ENCODE assay signal across 11 cellular contexts in the genomic region with DNA sequence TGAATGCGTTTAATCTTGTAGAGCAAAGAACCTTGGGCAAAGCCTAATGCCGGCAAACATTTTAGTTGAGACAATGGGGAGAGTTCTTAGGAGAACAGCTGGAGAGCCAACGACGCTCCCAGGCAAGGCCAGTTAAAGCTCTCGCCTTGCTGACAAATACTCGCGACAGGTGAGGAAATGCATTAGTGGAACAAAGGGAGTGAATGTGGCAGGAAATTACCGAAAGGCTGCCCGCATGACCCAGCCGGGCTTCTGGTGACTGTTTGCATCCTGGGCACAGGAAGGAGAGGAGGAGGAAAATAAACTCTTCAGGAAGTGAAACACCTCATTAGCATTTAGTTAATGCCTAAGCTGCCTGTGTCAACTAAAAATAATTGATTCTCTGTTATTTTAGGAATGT.
DNase-seq lines count a peak whose midpoint lies in the region; ATAC-seq and TF ChIP-seq lines count a peak whose summit lies in the region.
"Had no signal": no experiment of that assay in that cellular context is flagged by ENCODE, and none has a peak within 500 bp of the region (broad histone marks: within the 10 kb centered on the region; RNA-seq: fewer than 3 reads in every experiment).

No MANE protein-coding gene starts in this region.

- H3K36me3 Mint-ChIP-seq in WTC11 = no peaks in the 10 kb centered on the region
- H3K36me3 Mint-ChIP-seq: CD14-positive monocyte, IgD-negative memory B cell had no signal

- H3K9me3 Mint-ChIP-seq in WTC11 = no peaks in the 10 kb centered on the region
- H3K9me3 Mint-ChIP-seq: IgD-negative memory B cell; T-helper 1 cell treated with Interleukin-12 subunit alpha and Interleukin-12 subunit beta and Interleukin-4 antibody, amounts not matched to agents 30 μg/mL and 1 μg/mL, for 36 hours had no signal

- peaks cover 16% of the 10 kb centered on the region for H3K27me3 Mint-ChIP-seq in WTC11 (ENCODE audit: low read depth)

- H3K4me3 Mint-ChIP-seq in WTC11 = peak overlapping the region; percentile 28
- H3K4me3 Mint-ChIP-seq: T-helper 1 cell treated with Interleukin-12 subunit alpha and Interleukin-12 subunit beta and Interleukin-4 antibody, amounts not matched to agents 30 μg/mL and 1 μg/mL, for 36 hours had no signal

- peak overlapping the region; percentile 97 for H3K27ac Mint-ChIP-seq in WTC11
- H3K27ac Mint-ChIP-seq: IgD-negative memory B cell; T-helper 1 cell treated with Interleukin-12 subunit alpha and Interleukin-12 subunit beta and Interleukin-4 antibody, amounts not matched to agents 30 μg/mL and 1 μg/mL, for 36 hours had no signal

- intact Hi-C loops in vagina (cut with DNase I) = no loop called here
- intact Hi-C loops in head of caudate nucleus (cut with DNase I) = no loop called here

- TF ChIP-seq CTCF in WTC11 (IDR thresholded peaks at IDR 0.05) (no peak), vagina (IDR thresholded peaks at IDR 0.05) (no peak)

- no peak for TF ChIP-seq POLR2A in vagina (IDR thresholded peaks at IDR 0.05)

- in situ Hi-C loops in Caki2 (cut with HindIII; ENCODE audit: low pct_unique_long_range_greater_than_20kb, low sequenced_read_pairs) = no loop called here

- CTCF ChIA-PET in WTC11 (lab: Charles Lee) = interaction anchor here (0.8 to 1.7 kb wide), 9 partner anchors 13 to 403 kb away, joined by 3 to 12 read pairs (median 3); a partner anchor contains a TSS

- no peaks in the 10 kb centered on the region for H3K4me1 ChIP-seq in vagina

- no peak overlapping the region for H3K4me3 ChIP-seq in vagina

- POLR2A ChIA-PET in WTC11 (lab: Charles Lee) = interaction anchor here (0.6 to 1.2 kb wide), 2 partner anchors 19 to 36 kb away, joined by 3 read pairs; no protein-coding TSS in a partner anchor

- H3K27me3 ChIP-seq in vagina = no peaks in the 10 kb centered on the region

- DNase-seq in Caki2 (ENCODE audit: low read depth) (peak; percentile 30), NCI-H1092 treated with DMSO at 0.1 percent for 48 hours (lab: John Stamatoyannopoulos, UW) (peak; percentile 86), WTC11 (ENCODE audit: low spot score) (peak; percentile 64), kidney glomerular epithelial cell (lab: John Stamatoyannopoulos, UW) (peak; percentile 59), vagina (ENCODE audit: extremely low spot score in 2 of 2) (no peak), 8988T (no peak), head of caudate nucleus (no peak)

- no peaks in the 10 kb centered on the region for H3K9me3 ChIP-seq in vagina

- no peaks in the 10 kb centered on the region for H3K36me3 ChIP-seq in vagina

- ATAC-seq in WTC11 (peak; percentile 82), GM21367 (IDR thresholded peaks at IDR 0.05; ENCODE audit: unreplicated experiment) (no peak)

- no peak overlapping the region for H3K27ac ChIP-seq in vagina

- peaks cover 81% of the 10 kb centered on the region for H3K4me1 Mint-ChIP-seq in WTC11

TF ChIP-seq in WTC11, 78 proteins besides CTCF, POLR2A, EP300 and RAD21 (continues in another document):
- TF ChIP-seq, protein P1, sequence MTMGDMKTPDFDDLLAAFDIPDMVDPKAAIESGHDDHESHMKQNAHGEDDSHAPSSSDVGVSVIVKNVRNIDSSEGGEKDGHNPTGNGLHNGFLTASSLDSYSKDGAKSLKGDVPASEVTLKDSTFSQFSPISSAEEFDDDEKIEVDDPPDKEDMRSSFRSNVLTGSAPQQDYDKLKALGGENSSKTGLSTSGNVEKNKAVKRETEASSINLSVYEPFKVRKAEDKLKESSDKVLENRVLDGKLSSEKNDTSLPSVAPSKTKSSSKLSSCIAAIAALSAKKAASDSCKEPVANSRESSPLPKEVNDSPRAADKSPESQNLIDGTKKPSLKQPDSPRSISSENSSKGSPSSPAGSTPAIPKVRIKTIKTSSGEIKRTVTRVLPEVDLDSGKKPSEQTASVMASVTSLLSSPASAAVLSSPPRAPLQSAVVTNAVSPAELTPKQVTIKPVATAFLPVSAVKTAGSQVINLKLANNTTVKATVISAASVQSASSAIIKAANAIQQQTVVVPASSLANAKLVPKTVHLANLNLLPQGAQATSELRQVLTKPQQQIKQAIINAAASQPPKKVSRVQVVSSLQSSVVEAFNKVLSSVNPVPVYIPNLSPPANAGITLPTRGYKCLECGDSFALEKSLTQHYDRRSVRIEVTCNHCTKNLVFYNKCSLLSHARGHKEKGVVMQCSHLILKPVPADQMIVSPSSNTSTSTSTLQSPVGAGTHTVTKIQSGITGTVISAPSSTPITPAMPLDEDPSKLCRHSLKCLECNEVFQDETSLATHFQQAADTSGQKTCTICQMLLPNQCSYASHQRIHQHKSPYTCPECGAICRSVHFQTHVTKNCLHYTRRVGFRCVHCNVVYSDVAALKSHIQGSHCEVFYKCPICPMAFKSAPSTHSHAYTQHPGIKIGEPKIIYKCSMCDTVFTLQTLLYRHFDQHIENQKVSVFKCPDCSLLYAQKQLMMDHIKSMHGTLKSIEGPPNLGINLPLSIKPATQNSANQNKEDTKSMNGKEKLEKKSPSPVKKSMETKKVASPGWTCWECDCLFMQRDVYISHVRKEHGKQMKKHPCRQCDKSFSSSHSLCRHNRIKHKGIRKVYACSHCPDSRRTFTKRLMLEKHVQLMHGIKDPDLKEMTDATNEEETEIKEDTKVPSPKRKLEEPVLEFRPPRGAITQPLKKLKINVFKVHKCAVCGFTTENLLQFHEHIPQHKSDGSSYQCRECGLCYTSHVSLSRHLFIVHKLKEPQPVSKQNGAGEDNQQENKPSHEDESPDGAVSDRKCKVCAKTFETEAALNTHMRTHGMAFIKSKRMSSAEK (CRISPR knock-in tag; IDR thresholded peaks at IDR 0.05; ENCODE audit: borderline replicate concordance) = no peak
- TF ChIP-seq NFYB (CRISPR knock-in tag; conservative IDR thresholded peaks at IDR 0.05; ENCODE audit: low read depth) (no peak), RORB (CRISPR knock-in tag; IDR thresholded peaks at IDR 0.05) (no peak), TP53 (CRISPR knock-in tag; IDR thresholded peaks at IDR 0.05) (no peak), NFATC4 (CRISPR knock-in tag; IDR thresholded peaks at IDR 0.05) (no peak), JAZF1 (CRISPR knock-in tag; IDR thresholded peaks at IDR 0.05) (no peak), NR1H2 (CRISPR knock-in tag; IDR thresholded peaks at IDR 0.05) (no peak), ZNF263 (CRISPR knock-in tag; IDR thresholded peaks at IDR 0.05; ENCODE audit: low read depth) (no peak), SMAD3 (CRISPR knock-in tag; IDR thresholded peaks at IDR 0.05; ENCODE audit: borderline replicate concordance) (0 out of 2 replicates have a peak, but pooled peaks have one; percentile 25), ZNF396 (CRISPR knock-in tag; IDR thresholded peaks at IDR 0.05; ENCODE audit: borderline replicate concordance) (no peak), ESRRA (CRISPR knock-in tag; IDR thresholded peaks at IDR 0.05; ENCODE audit: borderline replicate concordance) (no peak), ZNF671 (CRISPR knock-in tag; IDR thresholded peaks at IDR 0.05) (no peak)
- TF ChIP-seq, protein P2, sequence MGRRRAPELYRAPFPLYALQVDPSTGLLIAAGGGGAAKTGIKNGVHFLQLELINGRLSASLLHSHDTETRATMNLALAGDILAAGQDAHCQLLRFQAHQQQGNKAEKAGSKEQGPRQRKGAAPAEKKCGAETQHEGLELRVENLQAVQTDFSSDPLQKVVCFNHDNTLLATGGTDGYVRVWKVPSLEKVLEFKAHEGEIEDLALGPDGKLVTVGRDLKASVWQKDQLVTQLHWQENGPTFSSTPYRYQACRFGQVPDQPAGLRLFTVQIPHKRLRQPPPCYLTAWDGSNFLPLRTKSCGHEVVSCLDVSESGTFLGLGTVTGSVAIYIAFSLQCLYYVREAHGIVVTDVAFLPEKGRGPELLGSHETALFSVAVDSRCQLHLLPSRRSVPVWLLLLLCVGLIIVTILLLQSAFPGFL (CRISPR knock-in tag; IDR thresholded peaks at IDR 0.05; ENCODE audit: borderline replicate concordance) = no peak
- TF ChIP-seq, protein P3, sequence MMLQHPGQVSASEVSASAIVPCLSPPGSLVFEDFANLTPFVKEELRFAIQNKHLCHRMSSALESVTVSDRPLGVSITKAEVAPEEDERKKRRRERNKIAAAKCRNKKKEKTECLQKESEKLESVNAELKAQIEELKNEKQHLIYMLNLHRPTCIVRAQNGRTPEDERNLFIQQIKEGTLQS (CRISPR knock-in tag; conservative IDR thresholded peaks at IDR 0.05) = no peak
- TF ChIP-seq, protein P4, sequence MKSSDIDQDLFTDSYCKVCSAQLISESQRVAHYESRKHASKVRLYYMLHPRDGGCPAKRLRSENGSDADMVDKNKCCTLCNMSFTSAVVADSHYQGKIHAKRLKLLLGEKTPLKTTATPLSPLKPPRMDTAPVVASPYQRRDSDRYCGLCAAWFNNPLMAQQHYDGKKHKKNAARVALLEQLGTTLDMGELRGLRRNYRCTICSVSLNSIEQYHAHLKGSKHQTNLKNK (CRISPR knock-in tag; IDR thresholded peaks at IDR 0.05) = no peak
- TF ChIP-seq, protein P5, sequence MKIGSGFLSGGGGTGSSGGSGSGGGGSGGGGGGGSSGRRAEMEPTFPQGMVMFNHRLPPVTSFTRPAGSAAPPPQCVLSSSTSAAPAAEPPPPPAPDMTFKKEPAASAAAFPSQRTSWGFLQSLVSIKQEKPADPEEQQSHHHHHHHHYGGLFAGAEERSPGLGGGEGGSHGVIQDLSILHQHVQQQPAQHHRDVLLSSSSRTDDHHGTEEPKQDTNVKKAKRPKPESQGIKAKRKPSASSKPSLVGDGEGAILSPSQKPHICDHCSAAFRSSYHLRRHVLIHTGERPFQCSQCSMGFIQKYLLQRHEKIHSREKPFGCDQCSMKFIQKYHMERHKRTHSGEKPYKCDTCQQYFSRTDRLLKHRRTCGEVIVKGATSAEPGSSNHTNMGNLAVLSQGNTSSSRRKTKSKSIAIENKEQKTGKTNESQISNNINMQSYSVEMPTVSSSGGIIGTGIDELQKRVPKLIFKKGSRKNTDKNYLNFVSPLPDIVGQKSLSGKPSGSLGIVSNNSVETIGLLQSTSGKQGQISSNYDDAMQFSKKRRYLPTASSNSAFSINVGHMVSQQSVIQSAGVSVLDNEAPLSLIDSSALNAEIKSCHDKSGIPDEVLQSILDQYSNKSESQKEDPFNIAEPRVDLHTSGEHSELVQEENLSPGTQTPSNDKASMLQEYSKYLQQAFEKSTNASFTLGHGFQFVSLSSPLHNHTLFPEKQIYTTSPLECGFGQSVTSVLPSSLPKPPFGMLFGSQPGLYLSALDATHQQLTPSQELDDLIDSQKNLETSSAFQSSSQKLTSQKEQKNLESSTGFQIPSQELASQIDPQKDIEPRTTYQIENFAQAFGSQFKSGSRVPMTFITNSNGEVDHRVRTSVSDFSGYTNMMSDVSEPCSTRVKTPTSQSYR (CRISPR knock-in tag; IDR thresholded peaks at IDR 0.05) = no peak

Comparison
In these comparisons a context has a peak if more than half of its experiments do, and no peak if none do; other contexts are left out.
1. DNase-seq: peak in Caki2 (single experiment), NCI-H1092 treated with DMSO at 0.1 percent for 48 hours (single experiment), WTC11 (single experiment) and kidney glomerular epithelial cell (single experiment); none in vagina (0 of 2), 8988T (single experiment) and head of caudate nucleus (0 of 42).